Comparison of ENCODE assay signal across 25 cellular contexts in the genomic region with DNA sequence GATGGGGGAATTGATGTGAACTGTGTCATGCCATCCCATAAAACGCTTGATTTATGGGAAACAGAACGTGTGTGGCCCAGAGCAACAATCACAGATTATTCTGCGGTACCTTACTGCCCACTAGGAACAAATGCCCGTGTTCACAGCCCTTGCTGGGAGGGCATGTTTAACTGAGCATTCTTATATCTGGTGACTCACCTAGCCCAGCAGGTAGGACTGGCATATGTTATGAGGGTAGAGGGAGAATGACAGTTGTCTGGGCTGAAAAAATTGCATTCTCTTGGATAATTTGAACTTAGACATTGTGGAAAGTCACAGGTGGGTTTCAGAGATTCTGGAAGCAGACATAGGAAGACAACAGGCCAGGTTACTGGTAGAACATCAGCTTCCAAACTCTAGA.
"Had no signal": no experiment of that assay in that cellular context is flagged by ENCODE, and none has a peak within 500 bp of the region (broad histone marks: within the 10 kb centered on the region; RNA-seq: fewer than 3 reads in every experiment).

No MANE protein-coding gene starts in this region.

- H3K9me3 ChIP-seq: neutrophil, pancreas, psoas muscle, right lobe of liver, stomach, testis, tibial artery, transverse colon, upper lobe of left lung, uterus had no signal

- H3K27me3 ChIP-seq: neutrophil, pancreas, right lobe of liver, sigmoid colon, stomach, testis, transverse colon, upper lobe of left lung, uterus had no signal

- ATAC-seq: naive thymus-derived CD8-positive, alpha-beta T cell; pancreas; psoas muscle; right cardiac atrium; right lobe of liver; stimulated activated effector memory CD8-positive, alpha-beta T cell treated with anti-CD3 and anti-CD28 coated beads, Interleukin-12 subunit alpha, Interleukin-12 subunit beta, amount 100 ng/mL, for 72 hours; stimulated activated naive B cell treated with anti-CD40 and anti-IgM and Interleukin-4, amounts not matched to agents 10 μg/mL and 1 μg/mL and 100 μg/mL, for 72 hours had no signal

- H3K4me1 ChIP-seq: pancreas, psoas muscle, right lobe of liver, sigmoid colon, stomach, tibial artery, transverse colon, upper lobe of left lung, uterus had no signal

- DNase-seq: naive B cell; naive thymus-derived CD8-positive, alpha-beta T cell; nephron progenitor cell; nucleus accumbens; pancreas; posterior cingulate gyrus; psoas muscle; right cardiac atrium; right lobe of liver; sigmoid colon; small intestine; stimulated activated CD4-positive, alpha-beta T cell treated with anti-CD3 and anti-CD28 coated beads, Interleukin-15, amount 100 ng/mL, for 24 hours; stimulated activated CD4-positive, alpha-beta T cell treated with anti-CD3 and anti-CD28 coated beads, Interleukin-2, amount 100 ng/mL, for 24 hours; stimulated activated CD4-positive, alpha-beta T cell treated with anti-CD3 and anti-CD28 coated beads, Interleukin-2, amount 100 ng/mL, for 48 hours; stimulated activated CD4-positive, alpha-beta T cell treated with anti-CD3 and anti-CD28 coated beads, Interleukin-4, amount 100 ng/mL, for 24 hours; stimulated activated naive B cell treated with anti-CD40 and anti-IgM and Interleukin-4, amounts not matched to agents 10 μg/mL and 1 μg/mL and 100 μg/mL, for 72 hours; stimulated activated naive CD4-positive, alpha-beta T cell treated with Interleukin-2 at 50 U/mL for 16 hours; stomach; testis; tibial artery; transverse colon; uterus had no signal

- FAIRE-seq: pancreas, small intestine had no signal

- H3K4me3 ChIP-seq: pancreas, psoas muscle, right lobe of liver, sigmoid colon, stomach, testis, tibial artery, transverse colon, upper lobe of left lung, uterus had no signal

- H3K27ac ChIP-seq: neutrophil, pancreas, psoas muscle, right lobe of liver, sigmoid colon, stomach, testis, tibial artery, transverse colon, upper lobe of left lung, uterus had no signal

- H3K36me3 ChIP-seq: neutrophil, pancreas, right lobe of liver, sigmoid colon, stomach, tibial artery, transverse colon, upper lobe of left lung, uterus had no signal
